Comparison of ENCODE assay signal across 12 cellular contexts in genomic region chrX:112832481-112833095, GRCh38. TPM values are rescaled to one million over a fixed set of nuclear protein-coding genes. Genes with fewer than 3 reads are reported as not detected.
DNase-seq lines count a peak whose midpoint lies in the region; ATAC-seq and TF ChIP-seq lines count a peak whose summit lies in the region.
"Had no signal": no experiment of that assay in that cellular context is flagged by ENCODE, and none has a peak within 500 bp of the region (broad histone marks: within the 10 kb centered on the region; RNA-seq: fewer than 3 reads in every experiment).

No MANE protein-coding gene starts in this region.

- no peak overlapping the region for H3K27ac Mint-ChIP-seq in WTC11
- H3K27ac Mint-ChIP-seq: activated CD4-positive, alpha-beta T cell treated with anti-CD3 and anti-CD28 coated beads, Interleukin-2, amount 10 ng/mL, durations not matched to agents 24 days and 14 days; activated naive CD8-positive, alpha-beta T cell treated with anti-CD3 and anti-CD28 coated beads for 36 hours had no signal

- no peaks in the 10 kb centered on the region for H3K4me1 ChIP-seq in lower lobe of right lung

- H3K36me3 Mint-ChIP-seq in WTC11: no peaks in the 10 kb centered on the region
- H3K36me3 Mint-ChIP-seq: activated naive CD8-positive, alpha-beta T cell treated with anti-CD3 and anti-CD28 coated beads for 36 hours had no signal

- H3K4me3 ChIP-seq in lower lobe of right lung: no peak overlapping the region
- H3K4me3 ChIP-seq: HAP-1 had no signal

- POLR2A ChIA-PET in WTC11 (lab: Charles Lee): no interaction called here

- in situ Hi-C loops in ACHN (cut with HindIII; ENCODE audit: low pct_ligation_motif_present, low pct_unique_long_range_greater_than_20kb, low sequenced_read_pairs): no loop called here

- H3K9me3 ChIP-seq in lower lobe of right lung: no peaks in the 10 kb centered on the region
- H3K9me3 ChIP-seq: HAP-1 had no signal

- CTCF ChIA-PET in WTC11 (lab: Charles Lee): interaction anchor here (1.6 kb wide), 1 partner anchor 10 kb away, joined by 5 read pairs; no protein-coding TSS in a partner anchor

- no peaks in the 10 kb centered on the region for H3K27me3 ChIP-seq in lower lobe of right lung (ENCODE audit: low read depth)

- no peak for TF ChIP-seq CTCF in WTC11 (IDR thresholded peaks at IDR 0.05)
- no peak for TF ChIP-seq CTCF in lower lobe of right lung (IDR thresholded peaks at IDR 0.05)

- peaks cover 15% of the 10 kb centered on the region for H3K27me3 Mint-ChIP-seq in WTC11 (ENCODE audit: low read depth)
- H3K27me3 Mint-ChIP-seq: activated CD4-positive, alpha-beta T cell treated with anti-CD3 and anti-CD28 coated beads, Interleukin-2, amount 10 ng/mL, durations not matched to agents 24 days and 14 days; activated naive CD8-positive, alpha-beta T cell treated with anti-CD3 and anti-CD28 coated beads for 36 hours had no signal

- ATAC-seq in WTC11: peak; percentile 64
- ATAC-seq in lower lobe of right lung: peak; percentile 90 to 98
- ATAC-seq in HG03039 (IDR thresholded peaks at IDR 0.05; ENCODE audit: unreplicated experiment): no peak

- no peak overlapping the region for H3K4me3 Mint-ChIP-seq in WTC11
- H3K4me3 Mint-ChIP-seq: activated CD4-positive, alpha-beta T cell treated with anti-CD3 and anti-CD28 coated beads, Interleukin-2, amount 10 ng/mL, durations not matched to agents 24 days and 14 days; activated naive CD8-positive, alpha-beta T cell treated with anti-CD3 and anti-CD28 coated beads for 36 hours had no signal

- H3K9me3 Mint-ChIP-seq in WTC11: no peaks in the 10 kb centered on the region
- H3K9me3 Mint-ChIP-seq: activated CD4-positive, alpha-beta T cell treated with anti-CD3 and anti-CD28 coated beads, Interleukin-2, amount 10 ng/mL, durations not matched to agents 24 days and 14 days; activated naive CD8-positive, alpha-beta T cell treated with anti-CD3 and anti-CD28 coated beads for 36 hours had no signal

- H3K4me1 Mint-ChIP-seq in WTC11: peaks cover 20% of the 10 kb centered on the region
- H3K4me1 Mint-ChIP-seq: activated CD4-positive, alpha-beta T cell treated with anti-CD3 and anti-CD28 coated beads, Interleukin-2, amount 10 ng/mL, durations not matched to agents 24 days and 14 days; activated naive CD8-positive, alpha-beta T cell treated with anti-CD3 and anti-CD28 coated beads for 36 hours had no signal

- intact Hi-C loops in lower lobe of right lung (cut with DNase I): no loop called here

- DNase-seq in ACHN: peak; percentile 53
- peak; percentile 27 for DNase-seq in NCI-H128 (lab: John Stamatoyannopoulos, UW; ENCODE audit: unreplicated experiment)
- peak; percentile 14 for DNase-seq in WTC11 (ENCODE audit: low spot score)
- peak; percentile 65 for DNase-seq in lower lobe of right lung
- DNase-seq in NCI-H1694 treated with DMSO at 0.1 percent for 48 hours (lab: John Stamatoyannopoulos, UW): no peak
- DNase-seq in RKO (ENCODE audit: low spot score): no peak
- DNase-seq in putamen (ENCODE audit: low spot score): no peak
- DNase-seq: activated CD4-positive, alpha-beta T cell treated with anti-CD3 and anti-CD28 coated beads, Interleukin-2, amount 10 ng/mL, durations not matched to agents 24 days and 14 days; activated naive CD8-positive, alpha-beta T cell treated with anti-CD3 and anti-CD28 coated beads for 36 hours; effector memory CD4-positive, alpha-beta T cell had no signal

- no peak overlapping the region for H3K27ac ChIP-seq in lower lobe of right lung

- H3K36me3 ChIP-seq in lower lobe of right lung: no peaks in the 10 kb centered on the region

TF ChIP-seq in WTC11, 78 proteins besides CTCF, POLR2A, EP300 and RAD21:
- no peak for TF ChIP-seq MAX (CRISPR knock-in tag; IDR thresholded peaks at IDR 0.05)
- no peak for TF ChIP-seq ZBTB43 (CRISPR knock-in tag; IDR thresholded peaks at IDR 0.05)
- no peak for TF ChIP-seq ATF3 (CRISPR knock-in tag; conservative IDR thresholded peaks at IDR 0.05)
- no peak for TF ChIP-seq EMX1 (CRISPR knock-in tag; IDR thresholded peaks at IDR 0.05)
- TF ChIP-seq ETV6 (CRISPR knock-in tag; IDR thresholded peaks at IDR 0.05): no peak
- no peak for TF ChIP-seq NFATC4 (CRISPR knock-in tag; IDR thresholded peaks at IDR 0.05)
- no peak for TF ChIP-seq ZNF423 (CRISPR knock-in tag; IDR thresholded peaks at IDR 0.05)
- TF ChIP-seq HMGXB4 (CRISPR knock-in tag; IDR thresholded peaks at IDR 0.05): no peak

RNA-seq across cellular contexts. Expression of gene AMOT, which starts 8.0 kb away (rescaled TPM):
- total RNA-seq in WTC11 (2021) (7.2 to 8.1 TPM (median 8.0 TPM) in 3 replicates), lower lobe of right lung (12.4 TPM)

Comparison
In these comparisons a context has a peak if more than half of its experiments do, and no peak if none do; other contexts are left out.
1. DNase-seq: peak in ACHN (single experiment), NCI-H128 (single experiment), WTC11 (single experiment) and lower lobe of right lung (single experiment); none in NCI-H1694 treated with DMSO at 0.1 percent for 48 hours (single experiment), RKO (single experiment) and putamen (single experiment).